16 cellular contexts compared by ENCODE assay signal in the genomic region with DNA sequence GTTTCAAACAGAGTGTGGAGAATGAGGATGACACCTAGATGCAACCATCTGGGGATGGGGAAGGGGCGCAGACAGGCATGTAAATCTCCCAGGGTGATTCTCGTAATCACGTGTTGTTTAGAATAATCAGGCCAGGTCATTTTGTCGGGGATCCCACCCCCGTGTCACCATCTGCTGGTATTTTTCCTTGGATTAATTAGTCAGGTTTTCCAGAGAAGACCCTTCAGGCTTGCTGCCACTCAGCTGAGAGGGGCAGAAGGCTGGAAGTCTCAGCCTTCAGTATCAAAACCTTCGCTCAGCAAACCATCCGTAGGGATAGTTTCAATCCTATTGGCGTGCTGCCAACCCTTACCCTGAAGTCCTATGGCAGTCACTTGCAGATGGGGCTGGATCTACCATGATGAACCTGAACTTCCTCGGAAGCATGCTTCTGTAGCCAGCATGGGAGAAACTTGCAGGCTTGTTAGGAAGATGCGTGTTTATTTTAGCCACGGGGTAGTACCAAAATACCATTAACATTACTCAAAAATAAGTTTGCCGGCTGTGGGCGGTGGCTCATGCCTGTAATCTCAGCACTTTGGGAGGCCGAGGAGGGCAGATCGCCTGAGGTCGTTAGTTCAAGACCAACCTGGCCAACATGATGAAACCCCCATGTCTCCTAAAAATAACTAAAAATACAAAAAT. TPM values are rescaled to one million over a fixed set of nuclear protein-coding genes. Genes with fewer than 3 reads are reported as not detected.
DNase-seq lines count a peak whose midpoint lies in the region; FAIRE-seq and TF ChIP-seq lines count a peak whose summit lies in the region.
"Had no signal": no experiment of that assay in that cellular context is flagged by ENCODE, and none has a peak within 500 bp of the region (broad histone marks: within the 10 kb centered on the region; RNA-seq: fewer than 3 reads in every experiment).

No MANE protein-coding gene starts in this region.

- TF ChIP-seq CTCF in bronchial epithelial cell (IDR thresholded peaks at IDR 0.05; ENCODE audit: insufficient read depth, low read length, severe bottlenecking) (no peak), GM13977 (IDR thresholded peaks at IDR 0.05; ENCODE audit: extremely low read depth, insufficient read depth, missing control alignments) (no peak), smooth muscle cell (IDR thresholded peaks at IDR 0.05; ENCODE audit: borderline replicate concordance, insufficient read depth, poor library complexity, severe bottlenecking) (no peak)

- no peak overlapping the region for H3K27ac ChIP-seq in GM23248
- no peak overlapping the region for H3K27ac ChIP-seq in trophoblast cell (ENCODE audit: low read depth, low read length)
- no peak overlapping the region for H3K27ac ChIP-seq in smooth muscle cell (ENCODE audit: low read depth)
- H3K27ac ChIP-seq: VCaP had no signal

- DNase-seq in GM23248 (peak; percentile 27), NCI-H524 (lab: John Stamatoyannopoulos, UW) (peak; percentile 95 to 99), bronchial epithelial cell (ENCODE audit: low read depth) (no peak), trophoblast cell (peak; percentile 70 to 84), GM13977 (ENCODE audit: low spot score) (no peak), T-helper 9 cell (no peak), smooth muscle cell (lab: John Stamatoyannopoulos, UW; ENCODE audit: unreplicated experiment) (no peak)
- DNase-seq: activated CD4-positive, alpha-beta memory T cell treated with anti-CD3 and anti-CD28 coated beads, Interleukin-2, amount 10 ng/mL, durations not matched to agents 7 days and 5 days; activated naive CD8-positive, alpha-beta T cell treated with anti-CD3 and anti-CD28 coated beads, Interleukin-2, amount 50 U/mL, for 24 hours; CD4-positive, alpha-beta memory T cell; glutamatergic neuron; immature natural killer cell; OCI-M1 had no signal

- H3K27me3 ChIP-seq in GM23248 (replicated peaks; ENCODE audit: insufficient read depth), result no peaks in the 10 kb centered on the region
- no peaks in the 10 kb centered on the region for H3K27me3 ChIP-seq in bronchial epithelial cell (ENCODE audit: control insufficient read depth, insufficient read depth, low read length)
- H3K27me3 ChIP-seq in trophoblast cell (ENCODE audit: insufficient read depth, low read length), result no peaks in the 10 kb centered on the region
- no peaks in the 10 kb centered on the region for H3K27me3 ChIP-seq in smooth muscle cell (ENCODE audit: low read depth)

- H3K9ac ChIP-seq in GM23248 (no peak overlapping the region), trophoblast cell (ENCODE audit: low read length) (no peak overlapping the region), smooth muscle cell (ENCODE audit: low read depth) (no peak overlapping the region)

- H4K20me1 ChIP-seq in GM23248 (ENCODE audit: insufficient read depth) (no peaks in the 10 kb centered on the region), smooth muscle cell (ENCODE audit: low read depth) (no peaks in the 10 kb centered on the region)

- H3K79me2 ChIP-seq in GM23248 (ENCODE audit: insufficient read depth), result no peaks in the 10 kb centered on the region
- H3K79me2 ChIP-seq in trophoblast cell (ENCODE audit: control insufficient read depth, insufficient read depth, low read length, poor library complexity), result no peaks in the 10 kb centered on the region
- no peaks in the 10 kb centered on the region for H3K79me2 ChIP-seq in smooth muscle cell (ENCODE audit: low read depth)

- no peak overlapping the region for H2BK5ac ChIP-seq in trophoblast cell (ENCODE audit: low read depth, low read length, poor library complexity)

- H2BK120ac ChIP-seq in trophoblast cell (ENCODE audit: insufficient read depth, low read length, poor library complexity), result no peak overlapping the region

- H3K9me3 ChIP-seq in GM23248 (ENCODE audit: low read depth), result no peaks in the 10 kb centered on the region
- no peaks in the 10 kb centered on the region for H3K9me3 ChIP-seq in trophoblast cell (ENCODE audit: insufficient read depth, low read depth, low read length)
- no peaks in the 10 kb centered on the region for H3K9me3 ChIP-seq in smooth muscle cell (replicated peaks; ENCODE audit: low read depth)
- H3K9me3 ChIP-seq: HAP-1 had no signal

- no peak overlapping the region for H4K8ac ChIP-seq in trophoblast cell (ENCODE audit: low read depth, low read length)

- no peak overlapping the region for H3K4ac ChIP-seq in trophoblast cell (ENCODE audit: low read depth, low read length)

- no peak overlapping the region for H3K4me2 ChIP-seq in GM23248 (ENCODE audit: unreplicated experiment)
- no peak overlapping the region for H3K4me2 ChIP-seq in trophoblast cell (ENCODE audit: low read length)
- H3K4me2 ChIP-seq in smooth muscle cell, result no peak overlapping the region

- H3K18ac ChIP-seq in trophoblast cell (ENCODE audit: low read length), result no peak overlapping the region

- no peak overlapping the region for H4K91ac ChIP-seq in trophoblast cell (ENCODE audit: low read depth, low read length)

- 69 to 74% methylated on average over 16 of the region's 16 CpGs for WGBS in GM23248 (ENCODE audit: low coverage in 1 of 2, low lambda C conversion rate in 2 of 2, missing lambda C conversion rate in 2 of 2), 2 experiments
- no CpG with 5 or more reads among the region's 16 CpGs for WGBS in trophoblast cell (ENCODE audit: extremely low coverage, insufficient coverage, insufficient read length)
- 71% methylated on average over 16 of the region's 16 CpGs for WGBS in smooth muscle cell (ENCODE audit: low lambda C conversion rate)

- H3K4me1 ChIP-seq in GM23248 (ENCODE audit: insufficient read depth), result no peaks in the 10 kb centered on the region
- no peaks in the 10 kb centered on the region for H3K4me1 ChIP-seq in trophoblast cell (ENCODE audit: control insufficient read depth in 1 of 2, insufficient read depth in 2 of 2, low read length in 2 of 2)
- H3K4me1 ChIP-seq in smooth muscle cell (ENCODE audit: low read depth), result no peaks in the 10 kb centered on the region
- H3K4me1 ChIP-seq: HAP-1 had no signal

- no peak overlapping the region for H2AK5ac ChIP-seq in trophoblast cell (ENCODE audit: low read length)

- H3F3A ChIP-seq in GM23248 (ENCODE audit: insufficient read depth) (no peaks in the 10 kb centered on the region), smooth muscle cell (ENCODE audit: low read depth) (no peaks in the 10 kb centered on the region)

- no peak overlapping the region for H4K12ac ChIP-seq in trophoblast cell (ENCODE audit: low read depth, low read length)

- H3K36me3 ChIP-seq in GM23248 (ENCODE audit: low read depth), result no peaks in the 10 kb centered on the region
- no peaks in the 10 kb centered on the region for H3K36me3 ChIP-seq in bronchial epithelial cell (ENCODE audit: control insufficient read depth, insufficient read depth, low read length)
- no peaks in the 10 kb centered on the region for H3K36me3 ChIP-seq in trophoblast cell (ENCODE audit: control insufficient read depth in 1 of 2, insufficient read depth in 2 of 2, low read length in 2 of 2)
- no peaks in the 10 kb centered on the region for H3K36me3 ChIP-seq in smooth muscle cell (ENCODE audit: low read depth)
- H3K36me3 ChIP-seq: HAP-1 had no signal

- no peak overlapping the region for H3K23ac ChIP-seq in trophoblast cell (ENCODE audit: low read length)

- no peak overlapping the region for H3K14ac ChIP-seq in trophoblast cell (ENCODE audit: low read length)

- H3K4me3 ChIP-seq in GM23248, result no peak overlapping the region
- H3K4me3 ChIP-seq in bronchial epithelial cell (ENCODE audit: low read depth, low read length), result no peak overlapping the region
- H3K4me3 ChIP-seq in trophoblast cell (ENCODE audit: low read depth, low read length), result no peak overlapping the region
- no peak overlapping the region for H3K4me3 ChIP-seq in smooth muscle cell
- H3K4me3 ChIP-seq: HAP-1 had no signal

- in situ Hi-C loops in GM23248 (cut with MboI), result no loop called here
- in situ Hi-C loops in GM13977 (cut with MboI; ENCODE audit: low pct_unique_long_range_greater_than_20kb, low sequenced_read_pairs, unreplicated experiment), result no loop called here

- H2AFZ ChIP-seq in GM23248 (no peak overlapping the region), trophoblast cell (ENCODE audit: insufficient read depth, low read length, poor library complexity) (no peak overlapping the region), smooth muscle cell (ENCODE audit: low read depth) (no peak overlapping the region)

- FAIRE-seq in bronchial epithelial cell (lab: Jason Lieb, UNC), result peak; percentile 60
- FAIRE-seq: colon had no signal

- no peaks in the 10 kb centered on the region for H3K9me2 ChIP-seq in GM23248 (ENCODE audit: insufficient read depth)

- H2BK12ac ChIP-seq in trophoblast cell (ENCODE audit: low read length), result no peak overlapping the region

- no peaks in the 10 kb centered on the region for H3K79me1 ChIP-seq in trophoblast cell (ENCODE audit: low read length)

RNA-seq across cellular contexts. Expression of a gene that starts 7.5 kb away (rescaled TPM):
- 21.9 and 32.5 TPM in 2 replicates for total RNA-seq in GM23248 (2014; rRNA removed; shearing (Covaris generic))
- 1.9 and 2.1 TPM in 2 replicates for polyA plus RNA-seq in GM23248 (2016; fragmentation: Nextera tagmentation; extraction: Ambion mirVana)
- 11.3 and 16.6 TPM in 2 replicates for total RNA-seq in bronchial epithelial cell
- polyA plus RNA-seq in trophoblast cell (2013), result 9.8 and 10.3 TPM in 2 replicates
- 6.0 and 8.9 TPM in 2 replicates for total RNA-seq in smooth muscle cell
- 5.2 and 7.2 TPM in 2 replicates for polyA plus RNA-seq in smooth muscle cell

Comparison
In these comparisons a context has a peak if more than half of its experiments do, and no peak if none do; other contexts are left out.
1. DNase-seq: peak in GM23248 (single experiment), NCI-H524 (2 of 2) and trophoblast cell (2 of 2); none in bronchial epithelial cell (single experiment), GM13977 (single experiment), T-helper 9 cell (single experiment) and smooth muscle cell (single experiment).